Comparison of ENCODE assay signal across 2 cellular contexts in genomic region chr14:44886860-44887595, GRCh38.
TF ChIP-seq lines count a peak whose summit lies in the region.

No MANE protein-coding gene starts in this region.

TF ChIP-seq in GM23338, 12 proteins besides CTCF, POLR2A, EP300 and RAD21:
- TF ChIP-seq ZNF462 (CRISPR knock-in tag; IDR thresholded peaks at IDR 0.05): no peak
- no peak for TF ChIP-seq ETS1 (IDR thresholded peaks at IDR 0.05)
- no peak for TF ChIP-seq JUNB (IDR thresholded peaks at IDR 0.05; ENCODE audit: unreplicated experiment)
- TF ChIP-seq REST (IDR thresholded peaks at IDR 0.05; ENCODE audit: unreplicated experiment): no peak

TF ChIP-seq in H1, 55 proteins besides CTCF, POLR2A, EP300 and RAD21 (continued from another document):
- TF ChIP-seq ATF2 (IDR thresholded peaks at IDR 0.05; ENCODE audit: low read length): no peak
- TF ChIP-seq HDAC6 (IDR thresholded peaks at IDR 0.05; ENCODE audit: low read depth, low read length): no peak
- TF ChIP-seq SP1 (IDR thresholded peaks at IDR 0.05; ENCODE audit: low read depth, low read length): no peak
- TF ChIP-seq RFX5 (IDR thresholded peaks at IDR 0.05; ENCODE audit: borderline replicate concordance, low read depth, low read length): no peak
- TF ChIP-seq KDM5A (IDR thresholded peaks at IDR 0.05; ENCODE audit: low read length): no peak
- no peak for TF ChIP-seq SAP30 (IDR thresholded peaks at IDR 0.05; ENCODE audit: insufficient read depth, insufficient replicate concordance, low read length)
- no peak for TF ChIP-seq SIRT6 (IDR thresholded peaks at IDR 0.05; ENCODE audit: low read length)
TF ChIP-seq in H1: peak in this region for 0.
